Comparison of ENCODE assay signal across 8 cellular contexts in the genomic region with DNA sequence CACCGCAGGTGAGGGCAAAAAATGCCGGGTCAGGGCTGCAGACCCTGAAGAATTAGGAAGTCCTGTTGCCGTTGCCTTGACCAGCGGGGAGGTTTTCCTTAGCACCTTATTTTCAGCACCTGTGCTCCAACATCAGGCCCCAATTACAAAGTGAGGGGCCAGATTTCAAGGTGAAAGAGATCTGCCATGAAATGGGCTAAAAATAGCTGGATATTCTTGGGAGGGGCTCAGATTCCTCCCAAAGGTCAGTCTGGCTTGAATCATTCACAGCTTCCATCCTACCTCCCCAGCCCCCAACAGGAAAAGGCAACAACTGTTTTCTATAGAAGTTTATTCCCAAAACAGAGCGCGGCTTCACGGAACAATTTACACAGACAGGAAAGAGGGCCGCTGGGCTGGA. TPM values are rescaled to one million over a fixed set of nuclear protein-coding genes. Genes with fewer than 3 reads are reported as not detected.
DNase-seq lines count a peak whose midpoint lies in the region; ATAC-seq and TF ChIP-seq lines count a peak whose summit lies in the region.

No MANE protein-coding gene starts in this region.

- TF ChIP-seq CTCF in KMS-11 (conservative IDR thresholded peaks at IDR 0.05; ENCODE audit: low read depth, low read length) (no peak), colonic mucosa (IDR thresholded peaks at IDR 0.05) (no peak)

- intact Hi-C loops in colonic mucosa (cut with DNase I) (loop anchor here (10.0 kb wide), 1 partner anchor 171 kb away; a partner anchor contains a TSS), posterior vena cava (cut with DNase I) (no loop called here)

- H3K9me3 ChIP-seq in colonic mucosa (no peaks in the 10 kb centered on the region), muscle layer of duodenum (ENCODE audit: control insufficient read depth in 1 of 2, low read length in 2 of 2) (no peaks in the 10 kb centered on the region)

- ATAC-seq in HG03520 (IDR thresholded peaks at IDR 0.05; ENCODE audit: unreplicated experiment), result no peak
- ATAC-seq in GM18867 (IDR thresholded peaks at IDR 0.05; ENCODE audit: unreplicated experiment), result no peak
- ATAC-seq in GM21526 (IDR thresholded peaks at IDR 0.05; ENCODE audit: low FRiP score, unreplicated experiment), result no peak

- no peaks in the 10 kb centered on the region for H4K20me1 ChIP-seq in KMS-11 (ENCODE audit: insufficient read depth)

- peak overlapping the region; percentile 63 for H3K4me2 ChIP-seq in KMS-11

- H3K4me1 ChIP-seq in ACC112 (ENCODE audit: control insufficient read depth, insufficient read depth, low read length, unreplicated experiment), result peaks cover 20% of the 10 kb centered on the region
- no peaks in the 10 kb centered on the region for H3K4me1 ChIP-seq in KMS-11 (ENCODE audit: low read depth, poor library complexity, severe bottlenecking)
- peaks cover 4% of the 10 kb centered on the region for H3K4me1 ChIP-seq in colonic mucosa
- H3K4me1 ChIP-seq in muscle layer of duodenum (ENCODE audit: control insufficient read depth in 1 of 2, insufficient read depth in 2 of 2, low read length in 2 of 2), result peaks cover 4 to 23% of the 10 kb centered on the region in 2 donors

- peak overlapping the region; percentile 7 for H2AFZ ChIP-seq in ACC112 (ENCODE audit: low read length, unreplicated experiment)
- H2AFZ ChIP-seq in KMS-11 (ENCODE audit: low read depth), result peak overlapping the region; percentile 73

- H3K4me3 ChIP-seq in ACC112 (ENCODE audit: low read depth, low read length) (peak overlapping the region; percentile 87), KMS-11 (IDR thresholded peaks at IDR 0.05; ENCODE audit: insufficient read depth, low read depth, low read length) (peak overlapping the region; percentile 17), colonic mucosa (peak overlapping the region; percentile 87), muscle layer of duodenum (ENCODE audit: low read depth in 1 of 2, low read length in 2 of 2) (peak overlapping the region; percentile 78 to 95)

- H3K36me3 ChIP-seq in ACC112 (ENCODE audit: insufficient read depth, low read length) (peaks cover 14% of the 10 kb centered on the region; the same call in 1 of the 2 replicates), KMS-11 (ENCODE audit: insufficient read depth) (no peaks in the 10 kb centered on the region), colonic mucosa (peaks cover 6% of the 10 kb centered on the region), muscle layer of duodenum (ENCODE audit: control insufficient read depth in 1 of 2, insufficient read depth in 2 of 2, low read length in 2 of 2) (peaks cover 0 to 20% of the 10 kb centered on the region in 2 donors)

- no peak overlapping the region for H3K27ac ChIP-seq in ACC112 (ENCODE audit: low read depth, low read length)
- no peak overlapping the region for H3K27ac ChIP-seq in KMS-11
- peak overlapping the region; percentile 78 for H3K27ac ChIP-seq in colonic mucosa
- H3K27ac ChIP-seq in muscle layer of duodenum (ENCODE audit: low read length), result peak overlapping the region; percentile 51

- H3K27me3 ChIP-seq in ACC112 (ENCODE audit: insufficient read depth, low read length) (no peaks in the 10 kb centered on the region), KMS-11 (ENCODE audit: insufficient read depth, low read depth) (no peaks in the 10 kb centered on the region), colonic mucosa (no peaks in the 10 kb centered on the region), muscle layer of duodenum (ENCODE audit: low read depth, low read length) (no peaks in the 10 kb centered on the region)

- H3K79me2 ChIP-seq in ACC112 (ENCODE audit: control insufficient read depth, insufficient read depth, low read length, unreplicated experiment) (peaks cover 19% of the 10 kb centered on the region), KMS-11 (ENCODE audit: insufficient read depth, low read depth) (no peaks in the 10 kb centered on the region)

- H3K9ac ChIP-seq in KMS-11, result peak overlapping the region; percentile 18; the same call in 1 of the 2 replicates
- H3K9ac ChIP-seq in colonic mucosa (ENCODE audit: low read depth in 2 of 2, low read length in 2 of 2), result peak overlapping the region; percentile 57 to 79

- DNase-seq in colonic mucosa, result no peak
- no peak for DNase-seq in posterior vena cava (ENCODE audit: low spot score)

RNA-seq across cellular contexts. Expression of gene SLC26A6, which starts 0.9 kb away (rescaled TPM):
- total RNA-seq in colonic mucosa (100 to 1,000 TPM in 1 of 2 donors, 10 to 100 TPM in 1; 94.9 to 112 TPM), posterior vena cava (10 to 100 TPM in 1 of 2 donors, 1 to 10 TPM in 1; 7.0 to 11.7 TPM)

RNA-seq across cellular contexts. Expression of gene TMEM89, which starts 14.6 kb away (rescaled TPM):
- under 1 TPM in 1 of 2 donors, not detected in 1; 0.42 TPM for total RNA-seq in colonic mucosa
- not detected for total RNA-seq in posterior vena cava

RNA-seq across cellular contexts. Expression of gene CELSR3, which starts 26.5 kb away (rescaled TPM):
- total RNA-seq in colonic mucosa, result 1 to 10 TPM; 1.3 to 2.0 TPM
- under 1 TPM; 0.65 to 0.67 TPM for total RNA-seq in posterior vena cava

RNA-seq across cellular contexts. Expression of gene UQCRC1, which starts 26.7 kb away (rescaled TPM):
- total RNA-seq in colonic mucosa (100 to 1,000 TPM; 682 to 753 TPM), posterior vena cava (100 to 1,000 TPM; 134 to 135 TPM)

RNA-seq across cellular contexts. Expression of gene COL7A1, which starts 41.0 kb away (rescaled TPM):
- total RNA-seq in colonic mucosa (1 to 10 TPM; 3.8 to 5.1 TPM), posterior vena cava (1 to 10 TPM; 4.2 to 5.3 TPM)

Comparison
In these comparisons a context has a peak if more than half of its experiments do, and no peak if none do; other contexts are left out.
1. H3K27ac ChIP-seq: peak in colonic mucosa (single experiment) and muscle layer of duodenum (single experiment); none in ACC112 (single experiment) and KMS-11 (single experiment).
2. H3K4me3 ChIP-seq: peak in every context shown above with its lines; median percentile 87 in ACC112; 87 in colonic mucosa; 86 in muscle layer of duodenum; 17 in KMS-11.
3. RNA of gene SLC26A6, which starts 0.9 kb away (total RNA-seq): 94.9 to 112 TPM in colonic mucosa; 7.0 to 11.7 TPM in posterior vena cava; every median in the first group is over 4 times any median in the second.